Comparison of ENCODE assay signal across 22 cellular contexts in genomic region chr6:34018961-34019606, GRCh38.
"Had no signal": no experiment of that assay in that cellular context is flagged by ENCODE, and none has a peak within 500 bp of the region (broad histone marks: within the 10 kb centered on the region; RNA-seq: fewer than 3 reads in every experiment).

No MANE protein-coding gene starts in this region.

- ATAC-seq: effector memory CD8-positive, alpha-beta T cell; left lobe of liver; mucosa of descending colon; sciatic nerve; stimulated activated effector memory CD8-positive, alpha-beta T cell treated with anti-CD3 and anti-CD28 coated beads, Interleukin-12 subunit alpha, Interleukin-12 subunit beta, amount 100 ng/mL, for 72 hours had no signal

- H3K4me1 ChIP-seq: esophagus squamous epithelium, prostate gland, right atrium auricular region, thyroid gland had no signal

- H3K9me3 ChIP-seq: esophagus squamous epithelium, mucosa of descending colon, prostate gland, stomach, thyroid gland had no signal

- H3K4me2 ChIP-seq: smooth muscle cell had no signal

- H3K4me3 ChIP-seq: esophagus squamous epithelium, mucosa of descending colon, prostate gland, right atrium auricular region, smooth muscle cell, stomach, thyroid gland had no signal

- H3K27ac ChIP-seq: esophagus squamous epithelium, prostate gland, right atrium auricular region, stomach, thyroid gland had no signal

- DNase-seq: cortex of kidney; effector memory CD8-positive, alpha-beta T cell; erythroblast; esophagus squamous epithelium; foreskin melanocyte; hypothalamus; immature natural killer cell; islet precursor cell; mesenchymal stem cell; mucosa of descending colon; naive B cell; stimulated activated CD4-positive, alpha-beta T cell treated with anti-CD3 and anti-CD28 coated beads, Interleukin-2, amount 100 ng/mL, for 24 hours; stimulated activated CD4-positive, alpha-beta T cell treated with anti-CD3 and anti-CD28 coated beads, Interleukin-4, amount 100 ng/mL, for 24 hours; stimulated activated naive CD4-positive, alpha-beta T cell treated with Interleukin-2 at 50 U/mL for 16 hours; stomach had no signal

- H3K36me3 ChIP-seq: esophagus squamous epithelium, prostate gland, right atrium auricular region, stomach, thyroid gland had no signal

- H3K27me3 ChIP-seq: right atrium auricular region, thyroid gland had no signal
